12 cellular contexts compared by ENCODE assay signal in genomic region chr3:51680663-51681230, GRCh38. TPM values are rescaled to one million over a fixed set of nuclear protein-coding genes. Genes with fewer than 3 reads are reported as not detected.
DNase-seq lines count a peak whose midpoint lies in the region; ATAC-seq and TF ChIP-seq lines count a peak whose summit lies in the region.
"Had no signal": no experiment of that assay in that cellular context is flagged by ENCODE, and none has a peak within 500 bp of the region (broad histone marks: within the 10 kb centered on the region; RNA-seq: fewer than 3 reads in every experiment).

No MANE protein-coding gene starts in this region.

- H3K4me3 Mint-ChIP-seq in CD14-positive monocyte: peak overlapping the region in 1 of 2 donors; percentile 72
- H3K4me3 Mint-ChIP-seq in IgD-negative memory B cell: peak overlapping the region; percentile 14 to 81 (median 52)
- peak overlapping the region in 6 of 8 donors; percentile 60 to 83 (median 79) for H3K4me3 Mint-ChIP-seq in naive B cell
- H3K4me3 Mint-ChIP-seq: brain had no signal

- H3K4me1 Mint-ChIP-seq in CD14-positive monocyte (peaks cover 73% of the 10 kb centered on the region), IgD-negative memory B cell (peaks cover 27 to 59% (median 51%) of the 10 kb centered on the region in 3 donors), naive B cell (peaks cover 61 to 89% (median 82%) of the 10 kb centered on the region in 3 donors)

- peaks cover 54 to 71% of the 10 kb centered on the region in 2 donors for H3K36me3 Mint-ChIP-seq in CD14-positive monocyte
- peaks cover 2% of the 10 kb centered on the region for H3K36me3 Mint-ChIP-seq in IgD-negative memory B cell
- H3K36me3 Mint-ChIP-seq in naive B cell: peaks cover 0 to 7% of the 10 kb centered on the region in 2 donors

- ATAC-seq in naive B cell (ENCODE audit: low read depth in 2 of 2): no peak
- ATAC-seq in GM21390 (IDR thresholded peaks at IDR 0.05; ENCODE audit: unreplicated experiment): no peak
- ATAC-seq: Panc1 had no signal

- no peak for DNase-seq in CD14-positive monocyte (ENCODE audit: low spot score)
- no peak for DNase-seq in naive B cell
- no peak for DNase-seq in activated CD4-positive, CD25-positive, alpha-beta regulatory T cell treated with anti-CD3 and anti-CD28 coated beads, Interleukin-2, amount 50 U/mL, for 72 hours
- DNase-seq in stimulated activated naive CD4-positive, alpha-beta T cell treated with Interleukin-2 at 50 U/mL for 16 hours (lab: John Stamatoyannopoulos, UW): no peak
- DNase-seq in HK-2 (ENCODE audit: unreplicated experiment): no peak
- DNase-seq: islet precursor cell, NCI-H2081 treated with DMSO at 0.1 percent for 48 hours had no signal

- H3K27ac Mint-ChIP-seq in CD14-positive monocyte: peak overlapping the region; percentile 6 to 90 (median 64)
- H3K27ac Mint-ChIP-seq in IgD-negative memory B cell: peak overlapping the region in 2 of 3 donors; percentile 15 to 80
- peak overlapping the region; percentile 56 to 97 (median 90) for H3K27ac Mint-ChIP-seq in naive B cell

- no peak for TF ChIP-seq CTCF in CD14-positive monocyte (IDR thresholded peaks at IDR 0.05)

- H3K27ac ChIP-seq in angular gyrus (ENCODE audit: low read depth, low read length): peak overlapping the region; percentile 3

- intact Hi-C loops in CD14-positive monocyte (cut with micrococcal nuclease): loop anchor here in 1 of 2 donors (5.0 kb wide), 3 partner anchors 38 to 298 kb away; partner anchors contain the start of gene DCAF1

- H3K27me3 Mint-ChIP-seq in CD14-positive monocyte (ENCODE audit: low read depth in 3 of 3) (peaks cover 0 to 2% (median 0%) of the 10 kb centered on the region in 3 donors), IgD-negative memory B cell (no peaks in the 10 kb centered on the region), naive B cell (no peaks in the 10 kb centered on the region)
- H3K27me3 Mint-ChIP-seq: brain had no signal

- H3K9me3 Mint-ChIP-seq in CD14-positive monocyte: no peaks in the 10 kb centered on the region
- no peaks in the 10 kb centered on the region for H3K9me3 Mint-ChIP-seq in IgD-negative memory B cell
- no peaks in the 10 kb centered on the region for H3K9me3 Mint-ChIP-seq in naive B cell
- H3K9me3 Mint-ChIP-seq: brain had no signal

RNA-seq across cellular contexts. Expression of gene TEX264, which starts 9.7 kb away (rescaled TPM):
- 100 to 1,000 TPM in 1 of 2 donors, 10 to 100 TPM in 1; 80.8 to 108 TPM for polyA plus RNA-seq in CD14-positive monocyte
- polyA plus RNA-seq in IgD-negative memory B cell: 100 TPM
- 100 to 1,000 TPM in 2 of 6 donors, 10 to 100 TPM in 4; 69.7 to 101 (median 87.2) TPM for polyA plus RNA-seq in naive B cell (ENCODE audit: low read depth in 6 of 6)

RNA-seq across cellular contexts. Expression of gene GRM2, which starts 26.1 kb away (rescaled TPM):
- not detected for polyA plus RNA-seq in CD14-positive monocyte
- polyA plus RNA-seq in IgD-negative memory B cell: not detected
- under 1 TPM in 2 of 6 donors, not detected in 4; 0.07 to 0.15 TPM for polyA plus RNA-seq in naive B cell (ENCODE audit: low read depth in 6 of 6)
